22 cellular contexts compared by ENCODE assay signal in genomic region chr15:55198706-55199105, GRCh38. TPM values are rescaled to one million over a fixed set of nuclear protein-coding genes. Genes with fewer than 3 reads are reported as not detected.
DNase-seq lines count a peak whose midpoint lies in the region; ATAC-seq and TF ChIP-seq lines count a peak whose summit lies in the region.
"Had no signal": no experiment of that assay in that cellular context is flagged by ENCODE, and none has a peak within 500 bp of the region (broad histone marks: within the 10 kb centered on the region; RNA-seq: fewer than 3 reads in every experiment).

No MANE protein-coding gene starts in this region.

- peaks cover 6 to 42% (median 20%) of the 10 kb centered on the region in 11 experiments; a peak in 20 of 22 replicates for H3K9me3 ChIP-seq in BLaER1 treated with 17β-estradiol and CSF1 and Interleukin-3, amounts not matched to agents 10 nM and 100 nM (replicated peaks in 1 of 11)
- H3K9me3 ChIP-seq in PC-9 (ENCODE audit: insufficient read depth, low read depth) (no peaks in the 10 kb centered on the region), vagina (no peaks in the 10 kb centered on the region)
- H3K9me3 ChIP-seq: pancreas had no signal

- no peak overlapping the region for H3K9ac ChIP-seq in BLaER1 treated with 17β-estradiol and CSF1 and Interleukin-3, amounts not matched to agents 10 nM and 100 nM
- H3K9ac ChIP-seq: BLaER1 had no signal

- peaks cover 7 to 34% (median 17%) of the 10 kb centered on the region in 11 experiments; a peak in 16 of 22 replicates for H3K36me3 ChIP-seq in BLaER1 treated with 17β-estradiol and CSF1 and Interleukin-3, amounts not matched to agents 10 nM and 100 nM
- H3K36me3 ChIP-seq in PC-9 (ENCODE audit: low read depth): peaks cover 5% of the 10 kb centered on the region; the same call in 1 of the 2 replicates
- H3K36me3 ChIP-seq in vagina: no peaks in the 10 kb centered on the region
- H3K36me3 ChIP-seq: pancreas had no signal

- CTCF ChIA-PET in activated CD4-positive, alpha-beta memory T cell treated with anti-CD3 and anti-CD28 coated beads, Interleukin-2, amount 10 ng/mL, durations not matched to agents 7 days and 5 days (lab: Charles Lee): interaction anchor here (2.1 to 2.6 kb wide), 2 partner anchors 19 to 120 kb away, joined by 10 to 21 read pairs; partner anchors contain the start of genes PIGB and PIGBOS1
- CTCF ChIA-PET in activated CD4-positive, alpha-beta memory T cell treated with anti-CD3 and anti-CD28 coated beads for 36 hours (lab: Charles Lee): no interaction called here
- CTCF ChIA-PET in PC-9 (lab: Charles Lee): no interaction called here

- H3K36me3 Mint-ChIP-seq in activated CD4-positive, alpha-beta memory T cell treated with anti-CD3 and anti-CD28 coated beads, Interleukin-2, amount 10 ng/mL, durations not matched to agents 7 days and 5 days (ENCODE audit: low read depth): peaks cover 31% of the 10 kb centered on the region
- H3K36me3 Mint-ChIP-seq in activated CD4-positive, alpha-beta memory T cell treated with anti-CD3 and anti-CD28 coated beads for 36 hours: peaks cover 23% of the 10 kb centered on the region
- peaks cover 0 to 3% (median 0%) of the 10 kb centered on the region in 3 donors for H3K36me3 Mint-ChIP-seq in immature natural killer cell

- H3K4me1 ChIP-seq in BLaER1 treated with 17β-estradiol and CSF1 and Interleukin-3, amounts not matched to agents 10 nM and 100 nM: peaks cover 21 to 36% (median 32%) of the 10 kb centered on the region in 10 experiments
- peaks cover 23% of the 10 kb centered on the region for H3K4me1 ChIP-seq in PC-9 (replicated peaks; ENCODE audit: insufficient read depth)
- H3K4me1 ChIP-seq in vagina: peaks cover 31% of the 10 kb centered on the region

- intact Hi-C loops in activated CD4-positive, alpha-beta memory T cell treated with anti-CD3 and anti-CD28 coated beads for 36 hours (cut with micrococcal nuclease): loop anchor here (5.0 kb wide), 1 partner anchor 239 kb away; no protein-coding TSS in a partner anchor
- intact Hi-C loops in PC-9 (cut with micrococcal nuclease; ENCODE audit: unreplicated experiment) (loop anchor here (5.0 to 10.0 kb wide), 2 partner anchors 94 to 206 kb away; partner anchors contain the start of genes CCPG1 and PIERCE2), vagina (cut with DNase I) (no loop called here)

- no peak overlapping the region for H2AFZ ChIP-seq in PC-9

- no peak for ATAC-seq in HG02759 (IDR thresholded peaks at IDR 0.05; ENCODE audit: unreplicated experiment)
- ATAC-seq: left colon, pancreas, PC-3, right cardiac atrium had no signal

- POLR2A ChIA-PET in activated CD4-positive, alpha-beta memory T cell treated with anti-CD3 and anti-CD28 coated beads, Interleukin-2, amount 10 ng/mL, durations not matched to agents 7 days and 5 days (lab: Charles Lee): no interaction called here
- POLR2A ChIA-PET in activated CD4-positive, alpha-beta memory T cell treated with anti-CD3 and anti-CD28 coated beads for 36 hours (lab: Charles Lee): interaction anchor here (2.7 kb wide), 1 partner anchor 39 kb away, joined by 11 read pairs; no protein-coding TSS in a partner anchor
- POLR2A ChIA-PET in PC-9 (lab: Charles Lee; ENCODE audit: unreplicated experiment): no interaction called here

- peaks cover 30% of the 10 kb centered on the region for H3K79me2 ChIP-seq in PC-9 (ENCODE audit: low read depth)

- TF ChIP-seq POLR2A in vagina (IDR thresholded peaks at IDR 0.05): no peak

- H3K27ac ChIP-seq in BLaER1 treated with 17β-estradiol and CSF1 and Interleukin-3, amounts not matched to agents 10 nM and 100 nM: no peak overlapping the region
- no peak overlapping the region for H3K27ac ChIP-seq in PC-9
- H3K27ac ChIP-seq in vagina: no peak overlapping the region
- H3K27ac ChIP-seq: BLaER1, pancreas had no signal

- no peaks in the 10 kb centered on the region for H3K9me2 ChIP-seq in PC-9 (ENCODE audit: insufficient read depth)

- H4K20me1 ChIP-seq in BLaER1 treated with 17β-estradiol and CSF1 and Interleukin-3, amounts not matched to agents 10 nM and 100 nM: peaks cover 17 to 25% (median 21%) of the 10 kb centered on the region in 11 experiments; a peak in 20 of 22 replicates
- H4K20me1 ChIP-seq in PC-9 (ENCODE audit: insufficient read depth): peaks cover 12% of the 10 kb centered on the region

- no TSS peak for BruUV-seq in PC-9 (replicated peaks; lab: Mats Ljungman, UMichigan)

- H3K4me1 Mint-ChIP-seq in activated CD4-positive, alpha-beta memory T cell treated with anti-CD3 and anti-CD28 coated beads, Interleukin-2, amount 10 ng/mL, durations not matched to agents 7 days and 5 days: peaks cover 13% of the 10 kb centered on the region
- peaks cover 3% of the 10 kb centered on the region for H3K4me1 Mint-ChIP-seq in activated CD4-positive, alpha-beta memory T cell treated with anti-CD3 and anti-CD28 coated beads for 36 hours (ENCODE audit: low read depth)
- peaks cover 0 to 2% of the 10 kb centered on the region in 2 donors for H3K4me1 Mint-ChIP-seq in immature natural killer cell

- no peaks in the 10 kb centered on the region for H3K27me3 ChIP-seq in BLaER1 treated with 17β-estradiol and CSF1 and Interleukin-3, amounts not matched to agents 10 nM and 100 nM
- H3K27me3 ChIP-seq in PC-9 (ENCODE audit: insufficient read depth, low read depth) (no peaks in the 10 kb centered on the region), vagina (no peaks in the 10 kb centered on the region)
- H3K27me3 ChIP-seq: BLaER1, pancreas had no signal

- H3K4me2 ChIP-seq in BLaER1 treated with 17β-estradiol and CSF1 and Interleukin-3, amounts not matched to agents 10 nM and 100 nM: peak overlapping the region in 8 of 11 experiments; percentile 16 to 94 (median 90); a peak in 8 of 22 replicates
- H3K4me2 ChIP-seq in PC-9: 0 out of 2 replicates have a peak overlapping the region, but pooled peaks have one; percentile 81

- no peaks in the 10 kb centered on the region for H3F3A ChIP-seq in PC-9 (ENCODE audit: insufficient read depth, low read depth)

- peak overlapping the region; percentile 39 for H3K27ac Mint-ChIP-seq in activated CD4-positive, alpha-beta memory T cell treated with anti-CD3 and anti-CD28 coated beads, Interleukin-2, amount 10 ng/mL, durations not matched to agents 7 days and 5 days
- no peak overlapping the region for H3K27ac Mint-ChIP-seq in activated CD4-positive, alpha-beta memory T cell treated with anti-CD3 and anti-CD28 coated beads for 36 hours
- peak overlapping the region in 3 of 6 donors; percentile 16 to 80 (median 67) for H3K27ac Mint-ChIP-seq in immature natural killer cell

- no peaks in the 10 kb centered on the region for H3K27me3 Mint-ChIP-seq in activated CD4-positive, alpha-beta memory T cell treated with anti-CD3 and anti-CD28 coated beads, Interleukin-2, amount 10 ng/mL, durations not matched to agents 7 days and 5 days
- no peaks in the 10 kb centered on the region for H3K27me3 Mint-ChIP-seq in activated CD4-positive, alpha-beta memory T cell treated with anti-CD3 and anti-CD28 coated beads for 36 hours
- H3K27me3 Mint-ChIP-seq in immature natural killer cell (ENCODE audit: low read depth in 3 of 3): peaks cover 0 to 3% (median 2%) of the 10 kb centered on the region in 3 donors
- H3K27me3 Mint-ChIP-seq: memory B cell had no signal

- H3K4me3 ChIP-seq in BLaER1 treated with 17β-estradiol and CSF1 and Interleukin-3, amounts not matched to agents 10 nM and 100 nM: no peak overlapping the region
- H3K4me3 ChIP-seq in PC-9: no peak overlapping the region
- H3K4me3 ChIP-seq in vagina: no peak overlapping the region
- H3K4me3 ChIP-seq: pancreas had no signal

- H3K4me3 Mint-ChIP-seq in activated CD4-positive, alpha-beta memory T cell treated with anti-CD3 and anti-CD28 coated beads, Interleukin-2, amount 10 ng/mL, durations not matched to agents 7 days and 5 days: peak overlapping the region; percentile 19
- H3K4me3 Mint-ChIP-seq in activated CD4-positive, alpha-beta memory T cell treated with anti-CD3 and anti-CD28 coated beads for 36 hours: no peak overlapping the region
- peak overlapping the region in 4 of 5 donors; percentile 4 to 50 (median 30) for H3K4me3 Mint-ChIP-seq in immature natural killer cell

- no peak for DNase-seq in activated CD4-positive, alpha-beta memory T cell treated with anti-CD3 and anti-CD28 coated beads, Interleukin-2, amount 10 ng/mL, durations not matched to agents 7 days and 5 days
- DNase-seq in activated CD4-positive, alpha-beta memory T cell treated with anti-CD3 and anti-CD28 coated beads for 36 hours: no peak
- DNase-seq in PC-9 (no peak), immature natural killer cell (no peak), HuH-7 (ENCODE audit: low spot score) (no peak), vagina (ENCODE audit: extremely low spot score in 2 of 2) (no peak)
- DNase-seq: anterior cingulate cortex, caudate nucleus, dermis blood vessel endothelial cell, DMS 273 treated with DMSO at 0.1 percent for 48 hours, left colon, NCI-H1105, NCI-H2081 treated with DMSO at 0.1 percent for 48 hours, NCI-H446, pancreas, PC-3, right cardiac atrium, SHP77 treated with DMSO at 0.1 percent for 48 hours had no signal

- TF ChIP-seq CTCF in PC-9 (conservative IDR thresholded peaks at IDR 0.05) (no peak), vagina (IDR thresholded peaks at IDR 0.05) (no peak)

- peaks cover 3% of the 10 kb centered on the region for H3K9me3 Mint-ChIP-seq in activated CD4-positive, alpha-beta memory T cell treated with anti-CD3 and anti-CD28 coated beads, Interleukin-2, amount 10 ng/mL, durations not matched to agents 7 days and 5 days
- peaks cover 8% of the 10 kb centered on the region for H3K9me3 Mint-ChIP-seq in activated CD4-positive, alpha-beta memory T cell treated with anti-CD3 and anti-CD28 coated beads for 36 hours
- H3K9me3 Mint-ChIP-seq in immature natural killer cell: no peaks in the 10 kb centered on the region

RNA-seq across cellular contexts. Expression of gene RSL24D1, which starts 2.0 kb away (rescaled TPM):
- total RNA-seq in activated CD4-positive, alpha-beta memory T cell treated with anti-CD3 and anti-CD28 coated beads, Interleukin-2, amount 10 ng/mL, durations not matched to agents 7 days and 5 days: 100 to 1,000 TPM; 107 to 111 TPM
- total RNA-seq in activated CD4-positive, alpha-beta memory T cell treated with anti-CD3 and anti-CD28 coated beads for 36 hours: 100 to 1,000 TPM; 157 to 163 TPM
- total RNA-seq in PC-9 (2021) (87.0 and 91.7 TPM in 2 replicates), vagina (51.1 TPM)
- polyA plus RNA-seq in immature natural killer cell: 100 to 1,000 TPM in 2 of 3 donors, 10 to 100 TPM in 1; 76.2 to 123 (median 105) TPM
